15 cellular contexts compared by ENCODE assay signal in the genomic region with DNA sequence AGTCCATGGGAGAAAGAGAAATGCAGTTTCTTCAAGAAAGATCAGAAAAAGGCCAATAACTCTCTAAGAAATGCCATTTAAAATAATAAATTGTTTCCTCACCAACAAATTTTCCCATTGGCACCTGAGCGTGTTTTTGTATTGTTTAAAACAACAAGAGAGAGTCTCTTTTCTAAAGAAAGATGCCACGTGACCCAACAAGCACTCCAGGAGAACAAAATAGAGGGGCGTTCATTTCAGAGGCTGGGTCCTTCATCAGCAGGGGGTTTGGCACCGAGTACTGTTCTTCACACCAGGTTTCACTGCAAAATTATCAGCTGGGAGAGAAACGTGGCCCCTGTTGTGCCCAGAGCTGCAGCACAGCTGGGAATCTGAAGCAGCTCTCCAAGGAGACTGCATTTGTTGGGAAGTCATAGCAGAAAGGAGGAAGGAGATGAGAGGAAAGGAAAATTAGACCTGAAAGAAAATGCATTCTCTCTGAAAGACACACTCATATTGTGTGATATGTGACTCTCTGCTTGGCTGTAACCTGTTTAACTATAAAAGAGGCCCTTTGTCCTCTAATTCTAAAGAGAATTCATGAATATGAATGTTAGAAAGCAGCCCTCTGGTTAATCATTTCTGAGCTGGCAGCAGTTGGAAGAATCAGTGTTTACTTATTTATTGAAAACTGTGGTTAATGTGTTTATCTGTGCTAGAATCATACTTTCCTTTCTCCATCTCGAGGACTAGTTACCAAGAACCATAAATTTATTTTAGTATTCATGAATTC.
DNase-seq lines count a peak whose midpoint lies in the region; ATAC-seq and TF ChIP-seq lines count a peak whose summit lies in the region.
"Had no signal": no experiment of that assay in that cellular context is flagged by ENCODE, and none has a peak within 500 bp of the region (broad histone marks: within the 10 kb centered on the region; RNA-seq: fewer than 3 reads in every experiment).

No MANE protein-coding gene starts in this region.

- H3K27me3 Mint-ChIP-seq in H9 (ENCODE audit: low read depth) (no peaks in the 10 kb centered on the region), WTC11 (ENCODE audit: low read depth) (no peaks in the 10 kb centered on the region)

- no peak overlapping the region for H3K9ac ChIP-seq in H9 (ENCODE audit: extremely low read depth, insufficient read length, low read length)

- H2AFZ ChIP-seq in H9 (ENCODE audit: low read length) (peak overlapping the region; percentile 80), neuron (ENCODE audit: low read depth, low read length) (peak overlapping the region; percentile 70)

- H2BK120ac ChIP-seq in H9 (ENCODE audit: low read depth, low read length, poor library complexity, severe bottlenecking) = no peak overlapping the region

- DNase-seq in H9 (peak; percentile 28), NCI-H2107 (lab: John Stamatoyannopoulos, UW) (peak; percentile 66), WTC11 (ENCODE audit: low spot score) (no peak), NCI-H2171 (lab: John Stamatoyannopoulos, UW) (no peak)
- DNase-seq: activated CD8-positive, alpha-beta T cell treated with anti-CD3 and anti-CD28 coated beads, Interleukin-2, amount 10 ng/mL, durations not matched to agents 7 days and 5 days; esophagus squamous epithelium; kidney glomerular epithelial cell; NCI-H524 treated with DMSO at 0.1 percent for 48 hours; stimulated activated CD4-positive, alpha-beta T cell treated with anti-CD3 and anti-CD28 coated beads, Interleukin-4, amount 100 ng/mL, for 4 hours; SW 1271 had no signal

- H3K36me3 Mint-ChIP-seq in H9 (ENCODE audit: insufficient read depth in 1 of 3, low read depth in 3 of 3) (no peaks in the 10 kb centered on the region), WTC11 (no peaks in the 10 kb centered on the region)

- CTCF ChIA-PET in WTC11 (lab: Charles Lee) = no interaction called here

- no peak overlapping the region for H2BK5ac ChIP-seq in H9 (ENCODE audit: insufficient read length, low read length)

- H3T11ph ChIP-seq in H9 (ENCODE audit: low read length) = no peak overlapping the region

- H3K18ac ChIP-seq in H9 (ENCODE audit: insufficient read length, low read depth, low read length) = no peak overlapping the region

- H3K4ac ChIP-seq in H9 (ENCODE audit: low read depth, low read length) = no peak overlapping the region

- no peak overlapping the region for H4K91ac ChIP-seq in H9 (ENCODE audit: insufficient read length, low read depth, low read length)

- no peak overlapping the region for H2BK12ac ChIP-seq in H9 (ENCODE audit: insufficient read length, low read depth, low read length)

- H3K9me3 ChIP-seq in H9 (ENCODE audit: control insufficient read depth, low read depth, low read length) = no peaks in the 10 kb centered on the region
- H3K9me3 ChIP-seq in neuron (ENCODE audit: low read length) = no peaks in the 10 kb centered on the region
- H3K9me3 ChIP-seq: esophagus squamous epithelium had no signal

- H3K4me3 Mint-ChIP-seq in H9 (peak overlapping the region in 1 of 2 experiments; percentile 7; a peak in 1 of 5 replicates), WTC11 (no peak overlapping the region; the same call in 1 of the 2 replicates)
- H3K4me3 Mint-ChIP-seq: activated CD8-positive, alpha-beta T cell treated with anti-CD3 and anti-CD28 coated beads, Interleukin-2, amount 10 ng/mL, durations not matched to agents 7 days and 5 days had no signal

- no CpG with 5 or more reads among the region's 6 CpGs for WGBS in H9 (ENCODE audit: extremely low coverage, insufficient read length, low lambda C conversion rate)

- no peak overlapping the region for H2BK20ac ChIP-seq in H9 (ENCODE audit: low read depth, low read length, poor library complexity, severe bottlenecking)

- H4K8ac ChIP-seq in H9 (replicated peaks; ENCODE audit: insufficient read length, low read depth, low read length) = no peak overlapping the region

- H3K27ac Mint-ChIP-seq in H9 = peak overlapping the region; percentile 36 to 94 (median 48); a peak in 6 of 7 replicates
- peak overlapping the region; percentile 25; the same call in 1 of the 2 replicates for H3K27ac Mint-ChIP-seq in WTC11
- H3K27ac Mint-ChIP-seq: activated CD8-positive, alpha-beta T cell treated with anti-CD3 and anti-CD28 coated beads, Interleukin-2, amount 10 ng/mL, durations not matched to agents 7 days and 5 days had no signal

- no peak overlapping the region for H3K23ac ChIP-seq in H9 (ENCODE audit: insufficient read length, low read depth, low read length)

- no peaks in the 10 kb centered on the region for H4K20me1 ChIP-seq in H9 (ENCODE audit: control insufficient read depth, insufficient read depth, insufficient read length)

- no peaks in the 10 kb centered on the region for H3K79me1 ChIP-seq in H9 (ENCODE audit: insufficient read depth, low read depth, low read length, poor library complexity, severe bottlenecking)

- H3K14ac ChIP-seq in H9 (ENCODE audit: insufficient read depth, low read length) = no peak overlapping the region

- H3K9me3 Mint-ChIP-seq in H9 = no peaks in the 10 kb centered on the region
- no peaks in the 10 kb centered on the region for H3K9me3 Mint-ChIP-seq in WTC11

- H4K5ac ChIP-seq in H9 (ENCODE audit: insufficient read length, low read depth, low read length) = no peak overlapping the region

- H3K27me3 ChIP-seq in H9 (ENCODE audit: insufficient read depth, low read length) (no peaks in the 10 kb centered on the region), neuron (ENCODE audit: insufficient read depth, low read length) (no peaks in the 10 kb centered on the region)
- H3K27me3 ChIP-seq: esophagus squamous epithelium had no signal

- TF ChIP-seq CTCF in H9 (conservative IDR thresholded peaks at IDR 0.05) (no peak), WTC11 (IDR thresholded peaks at IDR 0.05) (no peak)

- no peak overlapping the region for H3K4me2 ChIP-seq in H9 (ENCODE audit: insufficient read depth, insufficient read length, low read length)

- peak overlapping the region; percentile 4 for H3K4me3 ChIP-seq in neuron (ENCODE audit: low read length)
- H3K4me3 ChIP-seq: esophagus squamous epithelium, skin epidermis had no signal

- no peaks in the 10 kb centered on the region for H3K23me2 ChIP-seq in H9 (ENCODE audit: insufficient read length, low read depth, low read length, poor library complexity, severe bottlenecking)

- H2BK15ac ChIP-seq in H9 (ENCODE audit: low read depth, low read length) = no peak overlapping the region

- no peaks in the 10 kb centered on the region for H3K79me2 ChIP-seq in H9 (ENCODE audit: insufficient read depth, low read length)

- H2AK5ac ChIP-seq in H9 (ENCODE audit: insufficient read length, low read length) = no peak overlapping the region

- POLR2A ChIA-PET in WTC11 (lab: Charles Lee) = no interaction called here

- no peak overlapping the region for H3K56ac ChIP-seq in H9 (ENCODE audit: insufficient read length, low read depth, low read length)

- H3K4me1 Mint-ChIP-seq in H9 (peaks cover 3% of the 10 kb centered on the region in 2 experiments), WTC11 (peaks cover 14% of the 10 kb centered on the region)

- H3K36me3 ChIP-seq in neuron (ENCODE audit: insufficient read depth, low read length) = no peaks in the 10 kb centered on the region
- H3K36me3 ChIP-seq: esophagus squamous epithelium had no signal

- no peak overlapping the region for H3K27ac ChIP-seq in H9 (ENCODE audit: insufficient read length, low read depth, low read length)
- H3K27ac ChIP-seq: esophagus squamous epithelium, skin epidermis had no signal

- ATAC-seq in WTC11 (peak; percentile 33; the same call in 1 of the 2 replicates), HG02642 (IDR thresholded peaks at IDR 0.05; ENCODE audit: poor library complexity, unreplicated experiment) (no peak), GM21515 (IDR thresholded peaks at IDR 0.05; ENCODE audit: unreplicated experiment) (no peak), HG02884 (IDR thresholded peaks at IDR 0.05; ENCODE audit: unreplicated experiment) (no peak)
- ATAC-seq: activated CD8-positive, alpha-beta T cell treated with anti-CD3 and anti-CD28 coated beads, Interleukin-2, amount 10 ng/mL, durations not matched to agents 7 days and 5 days had no signal

- H3K4me1 ChIP-seq in H9 (ENCODE audit: insufficient read depth, low read length) (no peaks in the 10 kb centered on the region; the same call in 1 of the 2 replicates), neuron (ENCODE audit: insufficient read depth, low read length) (peaks cover 22% of the 10 kb centered on the region)
- H3K4me1 ChIP-seq: esophagus squamous epithelium had no signal

TF ChIP-seq in WTC11, 78 proteins besides CTCF, POLR2A, EP300 and RAD21:
- TF ChIP-seq PRRX2 (CRISPR knock-in tag; IDR thresholded peaks at IDR 0.05) = no peak
- TF ChIP-seq RELA (CRISPR knock-in tag; IDR thresholded peaks at IDR 0.05; ENCODE audit: borderline replicate concordance) = no peak
- peak; percentile 99 for TF ChIP-seq ZNF423 (CRISPR knock-in tag; IDR thresholded peaks at IDR 0.05)
- TF ChIP-seq USF2 (CRISPR knock-in tag; IDR thresholded peaks at IDR 0.05) = peak; percentile 56
- TF ChIP-seq, protein P1, sequence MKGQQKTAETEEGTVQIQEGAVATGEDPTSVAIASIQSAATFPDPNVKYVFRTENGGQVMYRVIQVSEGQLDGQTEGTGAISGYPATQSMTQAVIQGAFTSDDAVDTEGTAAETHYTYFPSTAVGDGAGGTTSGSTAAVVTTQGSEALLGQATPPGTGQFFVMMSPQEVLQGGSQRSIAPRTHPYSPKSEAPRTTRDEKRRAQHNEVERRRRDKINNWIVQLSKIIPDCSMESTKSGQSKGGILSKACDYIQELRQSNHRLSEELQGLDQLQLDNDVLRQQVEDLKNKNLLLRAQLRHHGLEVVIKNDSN (CRISPR knock-in tag; IDR thresholded peaks at IDR 0.05) = 0 out of 2 replicates have a peak, but pooled peaks have one; percentile 44
- TF ChIP-seq MYBL2 (CRISPR knock-in tag; IDR thresholded peaks at IDR 0.05) = no peak
- TF ChIP-seq ZNF121 (CRISPR knock-in tag; IDR thresholded peaks at IDR 0.05) = no peak

Comparison
In these comparisons a context has a peak if more than half of its experiments do, and no peak if none do; other contexts are left out.
1. DNase-seq: peak in H9 (single experiment) and NCI-H2107 (single experiment); none in WTC11 (single experiment) and NCI-H2171 (single experiment).